Comparison of ENCODE assay signal across 8 cellular contexts in genomic region chr12:106137456-106138278, GRCh38. TPM values are rescaled to one million over a fixed set of nuclear protein-coding genes. Genes with fewer than 3 reads are reported as not detected.
DNase-seq lines count a peak whose midpoint lies in the region; ATAC-seq, FAIRE-seq and TF ChIP-seq lines count a peak whose summit lies in the region.

No MANE protein-coding gene starts in this region.

- TSS peak; percentile 26 for BruUV-seq in endothelial cell of umbilical vein (replicated peaks; lab: Mats Ljungman, UMichigan)

- CTCF ChIA-PET in endothelial cell of umbilical vein (lab: Charles Lee): interaction anchor here (0.7 to 8.9 kb wide), 26 partner anchors 7 to 754 kb away, joined by 3 to 112 read pairs (median 5); no protein-coding TSS in a partner anchor

- H3F3A ChIP-seq in neural progenitor cell (ENCODE audit: low read depth): peaks cover 30% of the 10 kb centered on the region

- POLR2A ChIA-PET in endothelial cell of umbilical vein (lab: Charles Lee): no interaction called here

- H3K79me2 ChIP-seq in endothelial cell of umbilical vein (ENCODE audit: control insufficient read depth, insufficient read depth, low read length) (peaks cover 54% of the 10 kb centered on the region), neural progenitor cell (ENCODE audit: low read depth) (peaks cover 76% of the 10 kb centered on the region)

- intact Hi-C loops in CD14-positive monocyte (cut with micrococcal nuclease): loop anchor here in 1 of 2 donors (2.0 to 10.0 kb wide), 2 partner anchors 433 to 717 kb away; no protein-coding TSS in a partner anchor
- intact Hi-C loops in endothelial cell of umbilical vein (cut with micrococcal nuclease): loop anchor here (2.0 to 5.0 kb wide), 4 partner anchors 285 to 670 kb away; no protein-coding TSS in a partner anchor

- H4K20me1 ChIP-seq in endothelial cell of umbilical vein (replicated peaks; ENCODE audit: control insufficient read depth, extremely low read depth, insufficient read depth, low read length): no peaks in the 10 kb centered on the region
- peaks cover 47% of the 10 kb centered on the region for H4K20me1 ChIP-seq in neural progenitor cell (ENCODE audit: low read depth)

- ATAC-seq in GM19035 (IDR thresholded peaks at IDR 0.05; ENCODE audit: unreplicated experiment): no peak

- H3K27ac ChIP-seq in endothelial cell of umbilical vein (ENCODE audit: insufficient read depth, low read depth, low read length) (peak overlapping the region; percentile 89), neural progenitor cell (no peak overlapping the region)

- H3K27me3 Mint-ChIP-seq in CD14-positive monocyte (ENCODE audit: low read depth in 3 of 3) (peaks cover 65 to 84% (median 73%) of the 10 kb centered on the region in 3 donors), neural progenitor cell (ENCODE audit: insufficient read depth, low read depth) (peaks cover 3% of the 10 kb centered on the region)

- H2AFZ ChIP-seq in endothelial cell of umbilical vein (ENCODE audit: low read depth, low read length): no peak overlapping the region
- no peak overlapping the region for H2AFZ ChIP-seq in neural progenitor cell (replicated peaks)

- H3K36me3 ChIP-seq in endothelial cell of umbilical vein (ENCODE audit: control insufficient read depth in 2 of 2, extremely low read depth in 1 of 2, insufficient read depth in 2 of 2, low read length in 2 of 2): no peaks in the 10 kb centered on the region
- no peaks in the 10 kb centered on the region for H3K36me3 ChIP-seq in neural progenitor cell

- DNase-seq in CD14-positive monocyte (ENCODE audit: low spot score) (no peak), NCI-H69 (lab: John Stamatoyannopoulos, UW) (peak; percentile 57), endothelial cell of umbilical vein (ENCODE audit: low read depth, low spot score) (no peak), neural progenitor cell (ENCODE audit: low spot score) (peak; percentile 24), NCI-H1092 treated with DMSO at 0.1 percent for 48 hours (lab: John Stamatoyannopoulos, UW) (no peak), UCSD-AML1 (lab: John Stamatoyannopoulos, UW; ENCODE audit: unreplicated experiment) (no peak)
- DNase-seq in activated naive CD4-positive, alpha-beta T cell treated with Interleukin-2 at 50 U/mL for 16 hours: no peak

- TF ChIP-seq POLR2A in endothelial cell of umbilical vein (IDR thresholded peaks at IDR 0.05; ENCODE audit: low read depth, low read length): no peak

- H3K9ac ChIP-seq in endothelial cell of umbilical vein (replicated peaks; ENCODE audit: extremely low read depth, insufficient read depth, low read length) (peak overlapping the region; percentile 89), neural progenitor cell (peak overlapping the region; percentile 65)

- no peak for TF ChIP-seq CTCF in CD14-positive monocyte (IDR thresholded peaks at IDR 0.05)
- no peak for TF ChIP-seq CTCF in endothelial cell of umbilical vein (IDR thresholded peaks at IDR 0.05; ENCODE audit: extremely low read depth in 1 of 2, insufficient read depth in 1 of 2, low read depth in 1 of 2, low read length in 2 of 2)
- no peak for TF ChIP-seq CTCF in neural progenitor cell (IDR thresholded peaks at IDR 0.05)

- H3K27me3 ChIP-seq in endothelial cell of umbilical vein (ENCODE audit: control insufficient read depth in 2 of 2, insufficient read depth in 2 of 2, low read length in 2 of 2) (no peaks in the 10 kb centered on the region), neural progenitor cell (peaks cover 17% of the 10 kb centered on the region)

- H3K4me1 Mint-ChIP-seq in CD14-positive monocyte: peaks cover 5% of the 10 kb centered on the region
- peaks cover 69% of the 10 kb centered on the region for H3K4me1 Mint-ChIP-seq in neural progenitor cell

- dilution Hi-C loops in endothelial cell of umbilical vein (cut with MboI; ENCODE audit: extremely low pct_ligation_motif_present, low sequenced_read_pairs): no loop called here

- H3K4me1 ChIP-seq in endothelial cell of umbilical vein (ENCODE audit: control insufficient read depth, extremely low read depth, insufficient read depth, low read length): peaks cover 60% of the 10 kb centered on the region
- H3K4me1 ChIP-seq in neural progenitor cell: peaks cover 42% of the 10 kb centered on the region

- peak overlapping the region; percentile 21 to 76 for H3K4me3 Mint-ChIP-seq in CD14-positive monocyte
- H3K4me3 Mint-ChIP-seq in neural progenitor cell: peak overlapping the region; percentile 99

- H3K27ac Mint-ChIP-seq in CD14-positive monocyte (no peak overlapping the region), neural progenitor cell (peak overlapping the region; percentile 96)

- H3K9me3 Mint-ChIP-seq in CD14-positive monocyte (peaks cover 0 to 11% (median 5%) of the 10 kb centered on the region in 7 donors), neural progenitor cell (no peaks in the 10 kb centered on the region)

- H3K4me3 ChIP-seq in endothelial cell of umbilical vein (replicated peaks in 1 of 3; ENCODE audit: insufficient read depth in 1 of 3, low read depth in 1 of 3, low read length in 3 of 3) (peak overlapping the region; percentile 50 to 73 (median 72)), neural progenitor cell (peak overlapping the region; percentile 87)

- no peaks in the 10 kb centered on the region for H3K9me1 ChIP-seq in endothelial cell of umbilical vein (replicated peaks; ENCODE audit: control insufficient read depth, extremely low read depth, insufficient read depth, low read length)

- no peaks in the 10 kb centered on the region for H3K9me3 ChIP-seq in endothelial cell of umbilical vein (replicated peaks; ENCODE audit: control insufficient read depth, insufficient read depth, low read length)
- H3K9me3 ChIP-seq in neural progenitor cell (ENCODE audit: low read depth): no peaks in the 10 kb centered on the region

- H3K4me2 ChIP-seq in endothelial cell of umbilical vein (ENCODE audit: insufficient read depth, low read length) (peak overlapping the region; percentile 66), neural progenitor cell (peak overlapping the region; percentile 85)

- H3K36me3 Mint-ChIP-seq in CD14-positive monocyte: no peaks in the 10 kb centered on the region
- H3K36me3 Mint-ChIP-seq in neural progenitor cell: peaks cover 12% of the 10 kb centered on the region

- FAIRE-seq in endothelial cell of umbilical vein (lab: Jason Lieb, UNC): peak; percentile 43

TF ChIP-seq in endothelial cell of umbilical vein, 7 proteins besides CTCF, POLR2A, EP300 and RAD21:
- TF ChIP-seq POLR2AphosphoS5 (IDR thresholded peaks at IDR 0.05; ENCODE audit: insufficient read depth, low read depth, low read length) (no peak), MAX (IDR thresholded peaks at IDR 0.05; ENCODE audit: insufficient read depth, insufficient read length) (no peak), GATA2 (IDR thresholded peaks at IDR 0.05; ENCODE audit: insufficient read depth, insufficient read length, low read depth, low read length) (no peak), FOS (IDR thresholded peaks at IDR 0.05; ENCODE audit: borderline replicate concordance, insufficient read depth, low read length) (no peak), MYC (IDR thresholded peaks at IDR 0.05; ENCODE audit: low read depth, low read length) (no peak), EZH2 (IDR thresholded peaks at IDR 0.05; ENCODE audit: borderline replicate concordance, low read depth, low read length, severe bottlenecking) (no peak), JUN (IDR thresholded peaks at IDR 0.05; ENCODE audit: borderline replicate concordance, insufficient read depth, insufficient read length, low read depth) (no peak)

RNA-seq across cellular contexts. Expression of gene NUAK1, which starts 1.1 kb away (rescaled TPM):
- polyA plus RNA-seq in CD14-positive monocyte: not detected
- 34.2 and 38.0 TPM in 2 replicates for total RNA-seq in endothelial cell of umbilical vein
- polyA plus RNA-seq in endothelial cell of umbilical vein: 19.8 and 39.7 TPM in 2 replicates
- 23.1 and 23.6 TPM in 2 replicates for polyA plus RNA-seq in endothelial cell of umbilical vein (2011; cell fraction: cytosol; rRNA removed)
- 38.8 and 44.0 TPM in 2 replicates for polyA plus RNA-seq in endothelial cell of umbilical vein (2011; cell fraction: nucleus; rRNA removed)
- 12.1 and 16.3 TPM in 2 replicates for polyA plus RNA-seq in endothelial cell of umbilical vein (2012)
- 58.9 and 75.2 TPM in 2 replicates for polyA minus RNA-seq in endothelial cell of umbilical vein
- polyA minus RNA-seq in endothelial cell of umbilical vein (2011; cell fraction: cytosol; rRNA and poly(A)+ RNA removed): 2.3 TPM
- polyA minus RNA-seq in endothelial cell of umbilical vein (2011; cell fraction: nucleus; rRNA and poly(A)+ RNA removed): 30.5 and 34.3 TPM in 2 replicates
- 11.9 and 18.8 TPM in 2 replicates for total RNA-seq in neural progenitor cell (ENCODE audit: low replicate concordance)

Comparison
In these comparisons a context has a peak if more than half of its experiments do, and no peak if none do; other contexts are left out.
1. DNase-seq: peak in NCI-H69 (single experiment) and neural progenitor cell (single experiment); none in CD14-positive monocyte (single experiment), endothelial cell of umbilical vein (single experiment), NCI-H1092 treated with DMSO at 0.1 percent for 48 hours (single experiment), activated naive CD4-positive, alpha-beta T cell treated with Interleukin-2 at 50 U/mL for 16 hours (single experiment) and UCSD-AML1 (single experiment).